ENCODE assay signal across 8 cellular contexts in the genomic region with DNA sequence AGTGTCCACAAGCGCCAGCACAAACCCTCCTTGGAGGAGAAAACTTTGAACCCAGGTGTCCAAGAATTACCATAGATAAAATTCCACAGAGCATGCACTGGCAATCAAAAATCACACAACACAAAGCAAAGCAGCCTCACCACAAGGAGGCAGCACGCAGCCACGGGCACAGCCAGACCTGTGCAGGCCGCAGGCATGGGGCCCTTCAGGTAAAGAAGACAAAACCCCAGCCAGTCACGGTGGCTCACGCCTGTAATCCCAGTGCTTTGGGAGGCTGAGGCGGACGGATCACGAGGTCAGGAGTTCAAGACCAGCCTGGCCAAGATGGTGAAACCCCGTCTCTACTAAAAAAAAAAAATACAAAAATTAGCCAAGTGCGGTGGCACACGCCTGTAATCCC. TPM values are rescaled to one million over a fixed set of nuclear protein-coding genes. Genes with fewer than 3 reads are reported as not detected.
DNase-seq lines count a peak whose midpoint lies in the region; ATAC-seq, FAIRE-seq and TF ChIP-seq lines count a peak whose summit lies in the region.
"Not testable (repeated sequence)": the region's sequence is repeated elsewhere in the genome, so short reads cannot be mapped to it uniquely, and the experiment has no call there.

No MANE protein-coding gene starts in this region.

- H3K27me3 Mint-ChIP-seq in activated CD4-positive, alpha-beta memory T cell treated with anti-CD3 and anti-CD28 coated beads, Interleukin-2, amount 10 ng/mL, durations not matched to agents 7 days and 5 days, result not testable (repeated sequence)

- not testable (repeated sequence) for TF ChIP-seq EP300 in A549 (IDR thresholded peaks at IDR 0.05)

- H3K36me3 Mint-ChIP-seq in activated CD4-positive, alpha-beta memory T cell treated with anti-CD3 and anti-CD28 coated beads, Interleukin-2, amount 10 ng/mL, durations not matched to agents 7 days and 5 days (ENCODE audit: low read depth), result not testable (repeated sequence)

- not testable (repeated sequence) for H3K9me3 ChIP-seq in A549

- CTCF ChIA-PET in A549 (lab: Yijun Ruan, JAX), result interaction anchor here (0.8 to 1.8 kb wide), 6 partner anchors 12 to 71 kb away, joined by 3 to 9 read pairs (median 4); no protein-coding TSS in a partner anchor
- CTCF ChIA-PET in activated CD4-positive, alpha-beta memory T cell treated with anti-CD3 and anti-CD28 coated beads, Interleukin-2, amount 10 ng/mL, durations not matched to agents 7 days and 5 days (lab: Charles Lee), result not testable (repeated sequence)

- 33% methylated on average over 12 of the region's 12 CpGs for WGBS in A549 (ENCODE audit: missing lambda C conversion rate)

- peak; percentile 49 to 70 for DNase-seq in A549 (ENCODE audit: low read depth in 1 of 2, low spot score in 1 of 2)
- peak; percentile 6 for DNase-seq in NCI-H1048 (lab: John Stamatoyannopoulos, UW)
- DNase-seq in RPMI8226, result peak; percentile 83
- DNase-seq in activated CD4-positive, alpha-beta memory T cell treated with anti-CD3 and anti-CD28 coated beads, Interleukin-2, amount 10 ng/mL, durations not matched to agents 7 days and 5 days, result peak; percentile 62
- peak; percentile 53 for DNase-seq in cerebellar cortex (ENCODE audit: low spot score)
- DNase-seq in islet precursor cell, result peak; percentile 86
- peak; percentile 65 for DNase-seq in stimulated activated CD4-positive, alpha-beta T cell treated with anti-CD3 and anti-CD28 coated beads, Interleukin-15, amount 100 ng/mL, for 24 hours

- H3K27ac Mint-ChIP-seq in activated CD4-positive, alpha-beta memory T cell treated with anti-CD3 and anti-CD28 coated beads, Interleukin-2, amount 10 ng/mL, durations not matched to agents 7 days and 5 days, result not testable (repeated sequence)

- H3K4me3 Mint-ChIP-seq in activated CD4-positive, alpha-beta memory T cell treated with anti-CD3 and anti-CD28 coated beads, Interleukin-2, amount 10 ng/mL, durations not matched to agents 7 days and 5 days, result not testable (repeated sequence)

- peaks cover 13% of the 10 kb centered on the region for H3K4me1 Mint-ChIP-seq in activated CD4-positive, alpha-beta memory T cell treated with anti-CD3 and anti-CD28 coated beads, Interleukin-2, amount 10 ng/mL, durations not matched to agents 7 days and 5 days

- H3K9me3 Mint-ChIP-seq in activated CD4-positive, alpha-beta memory T cell treated with anti-CD3 and anti-CD28 coated beads, Interleukin-2, amount 10 ng/mL, durations not matched to agents 7 days and 5 days, result not testable (repeated sequence)

- POLR2A ChIA-PET in A549 (lab: Yijun Ruan, JAX); activated CD4-positive, alpha-beta memory T cell treated with anti-CD3 and anti-CD28 coated beads, Interleukin-2, amount 10 ng/mL, durations not matched to agents 7 days and 5 days (lab: Charles Lee): not testable (repeated sequence)

- TF ChIP-seq POLR2A in A549 (IDR thresholded peaks at IDR 0.05; ENCODE audit: low read length), result not testable (repeated sequence)

- H3K27ac ChIP-seq in A549, result not testable (repeated sequence)

- TF ChIP-seq RAD21 in A549 (conservative IDR thresholded peaks at IDR 0.05 in 1 of 2, IDR thresholded peaks at IDR 0.05 in 1 of 2), result peak; percentile 51 to 64

- peak; percentile 44 for TF ChIP-seq CTCF in A549 (IDR thresholded peaks at IDR 0.05)
- TF ChIP-seq CTCF in GM12874 (IDR thresholded peaks at IDR 0.05; ENCODE audit: insufficient read depth, low read depth, low read length), result peak; percentile 64

- not testable (repeated sequence) for H3K4me2 ChIP-seq in A549

- not testable (repeated sequence) for H3K4me3 ChIP-seq in A549

- ATAC-seq in A549, result peak in 1 of 2 experiments; percentile 77; a peak in 3 of 6 replicates

- FAIRE-seq in A549 (lab: Jason Lieb, UNC), result not testable (repeated sequence)

- not testable (repeated sequence) for H3K4me1 ChIP-seq in A549

TF ChIP-seq in A549, 52 proteins besides CTCF, POLR2A, EP300 and RAD21:
- TF ChIP-seq, protein P1, sequence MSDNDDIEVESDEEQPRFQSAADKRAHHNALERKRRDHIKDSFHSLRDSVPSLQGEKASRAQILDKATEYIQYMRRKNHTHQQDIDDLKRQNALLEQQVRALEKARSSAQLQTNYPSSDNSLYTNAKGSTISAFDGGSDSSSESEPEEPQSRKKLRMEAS (IDR thresholded peaks at IDR 0.05), result 0 out of 2 replicates have a peak, but pooled peaks have one; percentile 30
- 0 out of 3 replicates have a peak, but pooled peaks have one; percentile 33 for TF ChIP-seq SMC3 (IDR thresholded peaks at IDR 0.05)

RNA-seq across cellular contexts. Expression of a gene that starts 8.0 kb away (rescaled TPM):
- polyA plus RNA-seq in A549 (2011; rRNA removed), result not detected in 2 replicates
- 0.04 and 0.06 TPM in 2 replicates for polyA plus RNA-seq in A549 (2012; cell fraction: cytosol; rRNA removed)
- 0.04 and 0.32 TPM in 2 replicates for polyA plus RNA-seq in A549 (2012; cell fraction: nucleus; rRNA removed)
- polyA plus RNA-seq in A549 (2017; fragmentation: RNase III; extraction: RNeasy Plus Mini Kit Qiagen cat#74134 plus additional on column Dnase treatment), result not detected in 3 replicates
- not detected in 2 replicates for polyA minus RNA-seq in A549 (2011; rRNA and poly(A)+ RNA removed)
- under 1 TPM in 1 of 2 experiments, not detected in 1; 0.18 TPM for total RNA-seq in activated CD4-positive, alpha-beta memory T cell treated with anti-CD3 and anti-CD28 coated beads, Interleukin-2, amount 10 ng/mL, durations not matched to agents 7 days and 5 days

RNA-seq across cellular contexts. Expression of a gene that starts 36.8 kb away (rescaled TPM):
- polyA plus RNA-seq in A549 (2011; rRNA removed), result not detected in 2 replicates
- 0.08 and 0.10 TPM in 2 replicates for polyA plus RNA-seq in A549 (2012; cell fraction: cytosol; rRNA removed)
- polyA plus RNA-seq in A549 (2012; cell fraction: nucleus; rRNA removed), result 0.07 TPM in 1 of 2 replicates, not detected in the other
- 0.08 to 0.14 TPM in 2 of 3 replicates, not detected in the other for polyA plus RNA-seq in A549 (2017; fragmentation: RNase III; extraction: RNeasy Plus Mini Kit Qiagen cat#74134 plus additional on column Dnase treatment)
- not detected in 2 replicates for polyA minus RNA-seq in A549 (2011; rRNA and poly(A)+ RNA removed)
- 1 to 10 TPM; 4.2 to 4.4 TPM for total RNA-seq in activated CD4-positive, alpha-beta memory T cell treated with anti-CD3 and anti-CD28 coated beads, Interleukin-2, amount 10 ng/mL, durations not matched to agents 7 days and 5 days

RNA-seq across cellular contexts. Expression of a gene that starts 49.5 kb away (rescaled TPM):
- polyA plus RNA-seq in A549 (2011; rRNA removed) (2.3 and 2.5 TPM in 2 replicates), A549 (2017; fragmentation: RNase III; extraction: RNeasy Plus Mini Kit Qiagen cat#74134 plus additional on column Dnase treatment) (13.0 to 16.5 TPM (median 13.1 TPM) in 3 replicates)
- 3.6 and 5.2 TPM in 2 replicates for polyA plus RNA-seq in A549 (2012; cell fraction: cytosol; rRNA removed)
- polyA plus RNA-seq in A549 (2012; cell fraction: nucleus; rRNA removed), result 23.5 and 27.5 TPM in 2 replicates
- 1.3 and 2.8 TPM in 2 replicates for polyA minus RNA-seq in A549 (2011; rRNA and poly(A)+ RNA removed)
- 1 to 10 TPM; 1.1 to 1.6 TPM for total RNA-seq in activated CD4-positive, alpha-beta memory T cell treated with anti-CD3 and anti-CD28 coated beads, Interleukin-2, amount 10 ng/mL, durations not matched to agents 7 days and 5 days

Comparison
In these comparisons a context has a peak if more than half of its experiments do, and no peak if none do; other contexts are left out.
1. DNase-seq: peak in every context shown above with its lines; median percentile 86 in islet precursor cell; 83 in RPMI8226; 65 in stimulated activated CD4-positive, alpha-beta T cell treated with anti-CD3 and anti-CD28 coated beads, Interleukin-15, amount 100 ng/mL, for 24 hours; 62 in activated CD4-positive, alpha-beta memory T cell treated with anti-CD3 and anti-CD28 coated beads, Interleukin-2, amount 10 ng/mL, durations not matched to agents 7 days and 5 days; 60 in A549; 53 in cerebellar cortex; 6 in NCI-H1048.